15 cellular contexts compared by ENCODE assay signal in genomic region chr17:57425903-57426574, GRCh38.
DNase-seq lines count a peak whose midpoint lies in the region; ATAC-seq and TF ChIP-seq lines count a peak whose summit lies in the region.
"Had no signal": no experiment of that assay in that cellular context is flagged by ENCODE, and none has a peak within 500 bp of the region (broad histone marks: within the 10 kb centered on the region; RNA-seq: fewer than 3 reads in every experiment).

No MANE protein-coding gene starts in this region.

- peak overlapping the region; percentile 2 for H3K4me3 Mint-ChIP-seq in natural killer cell treated with Interleukin-12 subunit alpha and Interleukin-12 subunit beta and Interleukin-15 and Interleukin-18, amount 100 ng/mL, for 72 hours
- H3K4me3 Mint-ChIP-seq in natural killer cell (no peak overlapping the region), endodermal cell (no peak overlapping the region)
- no peak overlapping the region for H3K4me3 Mint-ChIP-seq in CD8-positive, alpha-beta memory T cell
- H3K4me3 Mint-ChIP-seq: activated CD4-positive, alpha-beta memory T cell treated with anti-CD3 and anti-CD28 coated beads, Interleukin-2, amount 10 ng/mL, durations not matched to agents 7 days and 5 days had no signal

- TF ChIP-seq POLR2A in transverse colon (IDR thresholded peaks at IDR 0.05), result no peak

- H3K9ac ChIP-seq in OCI-LY1 (ENCODE audit: low read length) (peak overlapping the region; percentile 14; the same call in 1 of the 2 replicates), endodermal cell (ENCODE audit: extremely low read depth, low read length, poor library complexity, severe bottlenecking) (no peak overlapping the region)

- no peak overlapping the region for H3K4me3 ChIP-seq in OCI-LY1 (ENCODE audit: low read depth, low read length, poor library complexity, severe bottlenecking)
- H3K4me3 ChIP-seq in endodermal cell (ENCODE audit: low read length), result peak overlapping the region; percentile 7
- H3K4me3 ChIP-seq in transverse colon, result no peak overlapping the region
- H3K4me3 ChIP-seq in CD8-positive, alpha-beta memory T cell (ENCODE audit: low read length), result no peak overlapping the region

- no peak for DNase-seq in natural killer cell treated with Interleukin-12 subunit alpha and Interleukin-12 subunit beta and Interleukin-15 and Interleukin-18, amount 100 ng/mL, for 72 hours (ENCODE audit: low spot score)
- DNase-seq in natural killer cell, result no peak
- DNase-seq in endodermal cell, result no peak
- no peak for DNase-seq in transverse colon
- DNase-seq in CD8-positive, alpha-beta memory T cell, result no peak
- DNase-seq in NOMO-1 treated with dmso at 0.1 percent for 144 hours (lab: John Stamatoyannopoulos, UW; ENCODE audit: unreplicated experiment), result no peak
- DNase-seq: activated CD4-positive, alpha-beta memory T cell treated with anti-CD3 and anti-CD28 coated beads, Interleukin-2, amount 10 ng/mL, durations not matched to agents 7 days and 5 days; activated gamma-delta T cell treated with Interleukin-2 at 50 U/mL for 16 hours; cerebellar nuclear complex; MV-4-11; NCI-H526; stimulated activated CD4-positive, alpha-beta T cell treated with anti-CD3 and anti-CD28 coated beads, Interleukin-4, amount 100 ng/mL, for 1 hour had no signal

- H3K4me1 Mint-ChIP-seq in natural killer cell treated with Interleukin-12 subunit alpha and Interleukin-12 subunit beta and Interleukin-15 and Interleukin-18, amount 100 ng/mL, for 72 hours (ENCODE audit: low read depth in 2 of 2), result peaks cover 13 to 33% of the 10 kb centered on the region in 2 donors
- peaks cover 5 to 23% of the 10 kb centered on the region in 2 donors for H3K4me1 Mint-ChIP-seq in natural killer cell
- peaks cover 34% of the 10 kb centered on the region for H3K4me1 Mint-ChIP-seq in endodermal cell
- H3K4me1 Mint-ChIP-seq in CD8-positive, alpha-beta memory T cell, result peaks cover 33 to 58% (median 53%) of the 10 kb centered on the region in 3 donors

- H3K27ac ChIP-seq in OCI-LY1 (ENCODE audit: low read depth, low read length, poor library complexity, severe bottlenecking) (peak overlapping the region; percentile 76), endodermal cell (ENCODE audit: low read depth, low read length) (no peak overlapping the region), transverse colon (peak overlapping the region; percentile 71 to 81 (median 78))
- no peak overlapping the region for H3K27ac ChIP-seq in CD8-positive, alpha-beta memory T cell (ENCODE audit: low read depth, low read length)
- H3K27ac ChIP-seq: RWPE1 had no signal

- no peaks in the 10 kb centered on the region for H3K9me2 ChIP-seq in OCI-LY1 (ENCODE audit: low read depth, low read length)

- TF ChIP-seq EP300 in transverse colon (IDR thresholded peaks at IDR 0.05; ENCODE audit: low read depth), result no peak

- H3K9me3 ChIP-seq in OCI-LY1 (ENCODE audit: low read length), result no peaks in the 10 kb centered on the region
- H3K9me3 ChIP-seq in endodermal cell (ENCODE audit: control insufficient read depth, low read length), result no peaks in the 10 kb centered on the region
- no peaks in the 10 kb centered on the region for H3K9me3 ChIP-seq in transverse colon
- no peaks in the 10 kb centered on the region for H3K9me3 ChIP-seq in CD8-positive, alpha-beta memory T cell (ENCODE audit: low read length)

- peaks cover 57% of the 10 kb centered on the region for H3K79me2 ChIP-seq in OCI-LY1 (ENCODE audit: insufficient read depth, low read length)

- in situ Hi-C loops in transverse colon (cut with MboI; ENCODE audit: low pct_ligation_motif_present in 1 of 4, low pct_unique_long_range_greater_than_20kb in 1 of 4, low sequenced_read_pairs in 3 of 4), result no loop called here

- no peaks in the 10 kb centered on the region for H3K9me3 Mint-ChIP-seq in natural killer cell treated with Interleukin-12 subunit alpha and Interleukin-12 subunit beta and Interleukin-15 and Interleukin-18, amount 100 ng/mL, for 72 hours
- H3K9me3 Mint-ChIP-seq in natural killer cell (no peaks in the 10 kb centered on the region), endodermal cell (no peaks in the 10 kb centered on the region)
- no peaks in the 10 kb centered on the region for H3K9me3 Mint-ChIP-seq in CD8-positive, alpha-beta memory T cell
- H3K9me3 Mint-ChIP-seq: activated CD4-positive, alpha-beta memory T cell treated with anti-CD3 and anti-CD28 coated beads, Interleukin-2, amount 10 ng/mL, durations not matched to agents 7 days and 5 days had no signal

- no peak for ATAC-seq in natural killer cell treated with Interleukin-12 subunit alpha and Interleukin-12 subunit beta and Interleukin-15 and Interleukin-18, amount 100 ng/mL, for 72 hours
- ATAC-seq in natural killer cell (no peak), HG03354 (IDR thresholded peaks at IDR 0.05; ENCODE audit: poor library complexity, severe bottlenecking, unreplicated experiment) (no peak)

- H3F3A ChIP-seq in OCI-LY1 (ENCODE audit: insufficient read depth, low read length), result no peaks in the 10 kb centered on the region

- H3K4me1 ChIP-seq in OCI-LY1 (ENCODE audit: insufficient read depth, low read length, severe bottlenecking) (peaks cover 61% of the 10 kb centered on the region), endodermal cell (ENCODE audit: control insufficient read depth, insufficient read depth, low read length) (peaks cover 11% of the 10 kb centered on the region), transverse colon (peaks cover 6 to 43% (median 24%) of the 10 kb centered on the region in 4 donors)
- H3K4me1 ChIP-seq in CD8-positive, alpha-beta memory T cell (ENCODE audit: insufficient read depth, low read length), result no peaks in the 10 kb centered on the region

- no peak overlapping the region for H2AFZ ChIP-seq in OCI-LY1 (ENCODE audit: low read length)

- H3K27me3 ChIP-seq in OCI-LY1 (ENCODE audit: insufficient read depth, low read length) (no peaks in the 10 kb centered on the region), endodermal cell (ENCODE audit: control insufficient read depth, insufficient read depth, low read length, poor library complexity, severe bottlenecking) (no peaks in the 10 kb centered on the region), transverse colon (no peaks in the 10 kb centered on the region)
- no peaks in the 10 kb centered on the region for H3K27me3 ChIP-seq in CD8-positive, alpha-beta memory T cell (ENCODE audit: insufficient read depth, low read length, poor library complexity, severe bottlenecking)

- H3K27ac Mint-ChIP-seq in natural killer cell treated with Interleukin-12 subunit alpha and Interleukin-12 subunit beta and Interleukin-15 and Interleukin-18, amount 100 ng/mL, for 72 hours, result peak overlapping the region in 1 of 2 donors; percentile 62
- H3K27ac Mint-ChIP-seq in natural killer cell, result no peak overlapping the region
- H3K27ac Mint-ChIP-seq in endodermal cell, result peak overlapping the region; percentile 5
- H3K27ac Mint-ChIP-seq in CD8-positive, alpha-beta memory T cell, result peak overlapping the region in 4 of 8 donors; percentile 0 to 79 (median 24)
- H3K27ac Mint-ChIP-seq: activated CD4-positive, alpha-beta memory T cell treated with anti-CD3 and anti-CD28 coated beads, Interleukin-2, amount 10 ng/mL, durations not matched to agents 7 days and 5 days had no signal

- intact Hi-C loops in natural killer cell (cut with micrococcal nuclease) (no loop called here), transverse colon (cut with DNase I; ENCODE audit: low total_unique reads) (no loop called here)

- CTCF ChIA-PET in CD8-positive, alpha-beta memory T cell (lab: Charles Lee), result no interaction called here

- 25 to 29% methylated on average over 6 to 7 of the region's 7 CpGs for WGBS in endodermal cell (ENCODE audit: insufficient coverage in 1 of 2, insufficient read length in 1 of 2), 2 experiments
- WGBS in transverse colon (ENCODE audit: low coverage in 1 of 2), 2 donors, result 73 to 76% methylated on average over 7 of the region's 7 CpGs

- TF ChIP-seq CTCF in natural killer cell (IDR thresholded peaks at IDR 0.05), result no peak
- TF ChIP-seq CTCF in OCI-LY1 (IDR thresholded peaks at IDR 0.05; ENCODE audit: low read length), result no peak
- no peak for TF ChIP-seq CTCF in endodermal cell (conservative IDR thresholded peaks at IDR 0.05)
- no peak for TF ChIP-seq CTCF in transverse colon (IDR thresholded peaks at IDR 0.05)

- H3K4me2 ChIP-seq in OCI-LY1 (ENCODE audit: low read length), result peak overlapping the region; percentile 33; the same call in 1 of the 2 replicates

- no peaks in the 10 kb centered on the region for H3K27me3 Mint-ChIP-seq in natural killer cell treated with Interleukin-12 subunit alpha and Interleukin-12 subunit beta and Interleukin-15 and Interleukin-18, amount 100 ng/mL, for 72 hours
- H3K27me3 Mint-ChIP-seq in natural killer cell (ENCODE audit: low read depth in 2 of 2) (no peaks in the 10 kb centered on the region), endodermal cell (ENCODE audit: insufficient read depth) (peaks cover 1% of the 10 kb centered on the region)
- peaks cover 0 to 1% of the 10 kb centered on the region in 2 donors for H3K27me3 Mint-ChIP-seq in CD8-positive, alpha-beta memory T cell
- H3K27me3 Mint-ChIP-seq: activated CD4-positive, alpha-beta memory T cell treated with anti-CD3 and anti-CD28 coated beads, Interleukin-2, amount 10 ng/mL, durations not matched to agents 7 days and 5 days had no signal

- H3K36me3 ChIP-seq in OCI-LY1 (ENCODE audit: insufficient read depth, low read length) (peaks cover 38% of the 10 kb centered on the region; the same call in 1 of the 2 replicates), endodermal cell (ENCODE audit: control insufficient read depth, insufficient read depth, low read length) (no peaks in the 10 kb centered on the region), transverse colon (no peaks in the 10 kb centered on the region)
- no peaks in the 10 kb centered on the region for H3K36me3 ChIP-seq in CD8-positive, alpha-beta memory T cell (ENCODE audit: insufficient read depth, low read length)

- H3K36me3 Mint-ChIP-seq in natural killer cell treated with Interleukin-12 subunit alpha and Interleukin-12 subunit beta and Interleukin-15 and Interleukin-18, amount 100 ng/mL, for 72 hours, result no peaks in the 10 kb centered on the region
- no peaks in the 10 kb centered on the region for H3K36me3 Mint-ChIP-seq in natural killer cell
- H3K36me3 Mint-ChIP-seq in endodermal cell (ENCODE audit: low read depth), result peaks cover 11% of the 10 kb centered on the region
- peaks cover 0 to 8% (median 2%) of the 10 kb centered on the region in 3 donors for H3K36me3 Mint-ChIP-seq in CD8-positive, alpha-beta memory T cell

- no peaks in the 10 kb centered on the region for H4K20me1 ChIP-seq in OCI-LY1 (ENCODE audit: insufficient read depth, low read length)

- POLR2A ChIA-PET in CD8-positive, alpha-beta memory T cell (lab: Charles Lee), result no interaction called here

Comparison
In these comparisons a context has a peak if more than half of its experiments do, and no peak if none do; other contexts are left out.
1. H3K27ac ChIP-seq: peak in OCI-LY1 (single experiment) and transverse colon (4 of 4); none in endodermal cell (single experiment) and CD8-positive, alpha-beta memory T cell (single experiment).